ENCODE assay signal across 20 cellular contexts in the genomic region with DNA sequence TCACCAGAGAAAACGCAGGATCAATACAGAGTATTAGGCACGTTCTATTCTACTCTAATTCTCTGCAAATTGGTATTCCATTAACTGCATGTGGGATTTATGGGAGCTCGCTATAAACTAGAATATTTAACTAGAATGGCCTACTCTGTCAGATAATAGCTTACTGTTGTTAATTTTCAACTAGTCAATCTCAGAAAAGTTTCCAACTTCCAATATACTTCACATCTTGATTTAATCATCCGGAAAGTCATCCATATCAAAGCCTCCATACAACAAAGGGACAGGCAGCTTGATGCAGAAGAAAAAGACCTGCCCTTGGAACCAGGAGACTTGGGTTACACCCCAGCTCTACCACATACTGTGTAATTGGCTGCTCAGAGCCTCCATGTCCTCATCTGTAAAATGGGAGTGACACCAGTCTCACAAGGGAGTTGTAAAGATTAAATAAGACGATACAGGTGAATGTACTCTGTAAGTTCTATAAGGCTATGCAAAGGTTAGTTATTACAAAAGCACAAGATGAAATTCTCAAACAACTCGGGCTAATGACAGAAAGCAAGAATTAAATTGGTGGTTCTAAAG. TPM values are rescaled to one million over a fixed set of nuclear protein-coding genes. Genes with fewer than 3 reads are reported as not detected.
DNase-seq lines count a peak whose midpoint lies in the region; ATAC-seq and TF ChIP-seq lines count a peak whose summit lies in the region.
"Had no signal": no experiment of that assay in that cellular context is flagged by ENCODE, and none has a peak within 500 bp of the region (broad histone marks: within the 10 kb centered on the region; RNA-seq: fewer than 3 reads in every experiment).

No MANE protein-coding gene starts in this region.

- peaks cover 6% of the 10 kb centered on the region for H3K36me3 Mint-ChIP-seq in Caco-2 (ENCODE audit: insufficient read depth, unreplicated experiment)
- peaks cover 3% of the 10 kb centered on the region for H3K36me3 Mint-ChIP-seq in activated T-helper 1 cell treated with anti-CD3 and anti-CD28 coated beads, Interleukin-12 subunit alpha, Interleukin-12 subunit beta, Interleukin-2, Interleukin-4 antibody, amounts not matched to agents 30 ng/mL and 10 ng/mL and 1 ng/mL, durations not matched to agents 14 hours and 24 hours and 36 hours (ENCODE audit: low read depth)
- H3K36me3 Mint-ChIP-seq in neural crest cell (ENCODE audit: low read depth): no peaks in the 10 kb centered on the region

- TF ChIP-seq EP300 in esophagus muscularis mucosa (IDR thresholded peaks at IDR 0.05): no peak

- DNase-seq in Caco-2 (no peak), hepatocyte (ENCODE audit: low spot score) (no peak), neural crest cell (ENCODE audit: low read depth, low spot score) (no peak), esophagus muscularis mucosa (ENCODE audit: extremely low spot score) (no peak), SIG-M5 treated with dmso at 0.1 percent for 504 hours (lab: John Stamatoyannopoulos, UW; ENCODE audit: unreplicated experiment) (no peak), cerebellar cortex (ENCODE audit: low spot score) (no peak)
- no peak for DNase-seq in activated T-helper 1 cell treated with anti-CD3 and anti-CD28 coated beads, Interleukin-12 subunit alpha, Interleukin-12 subunit beta, Interleukin-2, Interleukin-4 antibody, amounts not matched to agents 30 ng/mL and 10 ng/mL and 1 ng/mL, durations not matched to agents 14 hours and 24 hours and 36 hours (ENCODE audit: low spot score)
- DNase-seq: activated CD8-positive, alpha-beta memory T cell treated with anti-CD3 and anti-CD28 coated beads, Interleukin-2, amount 50 U/mL, for 4 hours; activated naive CD8-positive, alpha-beta T cell treated with anti-CD3 and anti-CD28 coated beads for 36 hours; C1 segment of cervical spinal cord; effector CD8-positive, alpha-beta T cell; left ventricle myocardium inferior; NCI-H2029 treated with DMSO at 0.1 percent for 48 hours; nucleus accumbens; Peyer's patch; stimulated activated CD8-positive, alpha-beta memory T cell treated with anti-CD3 and anti-CD28 coated beads, Interleukin-4, amount 100 ng/mL, for 48 hours; WERI-Rb-1 had no signal

- H3K9me3 ChIP-seq in Caco-2: no peaks in the 10 kb centered on the region
- H3K9me3 ChIP-seq in hepatocyte (ENCODE audit: low read depth): no peaks in the 10 kb centered on the region
- no peaks in the 10 kb centered on the region for H3K9me3 ChIP-seq in esophagus muscularis mucosa
- H3K9me3 ChIP-seq: left ventricle myocardium inferior, Peyer's patch, SJSA1 had no signal

- CTCF ChIA-PET in Caco-2 (lab: Charles Lee): no interaction called here

- peaks cover 23% of the 10 kb centered on the region for H3K4me1 Mint-ChIP-seq in Caco-2 (ENCODE audit: low read depth, unreplicated experiment)
- H3K4me1 Mint-ChIP-seq in activated T-helper 1 cell treated with anti-CD3 and anti-CD28 coated beads, Interleukin-12 subunit alpha, Interleukin-12 subunit beta, Interleukin-2, Interleukin-4 antibody, amounts not matched to agents 30 ng/mL and 10 ng/mL and 1 ng/mL, durations not matched to agents 14 hours and 24 hours and 36 hours (ENCODE audit: low read depth): peaks cover 15% of the 10 kb centered on the region
- H3K4me1 Mint-ChIP-seq in neural crest cell: peaks cover 15% of the 10 kb centered on the region

- POLR2A ChIA-PET in Caco-2 (lab: Charles Lee): interaction anchor here (0.6 kb wide), 1 partner anchor 19 kb away, joined by 3 read pairs; no protein-coding TSS in a partner anchor

- H3K79me2 ChIP-seq in hepatocyte: peaks cover 31% of the 10 kb centered on the region

- H4K20me1 ChIP-seq in hepatocyte (ENCODE audit: insufficient read depth, poor library complexity, severe bottlenecking): no peaks in the 10 kb centered on the region

- 66% methylated on average over 6 of the region's 6 CpGs for WGBS in hepatocyte (ENCODE audit: low lambda C conversion rate, missing lambda C conversion rate)
- WGBS in esophagus muscularis mucosa: 93% methylated on average over 6 of the region's 6 CpGs

- peak overlapping the region; percentile 91 for H3K4me2 ChIP-seq in hepatocyte

- H3K9me3 Mint-ChIP-seq in Caco-2 (ENCODE audit: unreplicated experiment): no peaks in the 10 kb centered on the region
- no peaks in the 10 kb centered on the region for H3K9me3 Mint-ChIP-seq in activated T-helper 1 cell treated with anti-CD3 and anti-CD28 coated beads, Interleukin-12 subunit alpha, Interleukin-12 subunit beta, Interleukin-2, Interleukin-4 antibody, amounts not matched to agents 30 ng/mL and 10 ng/mL and 1 ng/mL, durations not matched to agents 14 hours and 24 hours and 36 hours
- no peaks in the 10 kb centered on the region for H3K9me3 Mint-ChIP-seq in neural crest cell
- H3K9me3 Mint-ChIP-seq: activated naive CD8-positive, alpha-beta T cell treated with anti-CD3 and anti-CD28 coated beads for 36 hours; activated T-helper 2 cell treated with anti-CD3 and anti-CD28 coated beads, Interferon-gamma antibody, Interleukin-2, Interleukin-4, amounts not matched to agents 10 μg/mL and 5 μg/mL and 100 μg/mL, durations not matched to agents 14 hours and 24 hours and 36 hours had no signal

- no peak for ATAC-seq in GM19455 (IDR thresholded peaks at IDR 0.05; ENCODE audit: unreplicated experiment)

- no peaks in the 10 kb centered on the region for H3K27me3 ChIP-seq in Caco-2 (replicated peaks; ENCODE audit: control insufficient read depth, insufficient read depth, low read length)
- peaks cover 49% of the 10 kb centered on the region for H3K27me3 ChIP-seq in hepatocyte
- H3K27me3 ChIP-seq in esophagus muscularis mucosa: peaks cover 0 to 73% (median 14%) of the 10 kb centered on the region in 4 donors

- H3K4me3 ChIP-seq in Caco-2 (ENCODE audit: low read depth, low read length) (no peak overlapping the region), hepatocyte (no peak overlapping the region), esophagus muscularis mucosa (no peak overlapping the region)
- H3K4me3 ChIP-seq: SJSA1 had no signal

- H2AFZ ChIP-seq in hepatocyte: no peak overlapping the region

- TF ChIP-seq CTCF in Caco-2 (IDR thresholded peaks at IDR 0.05; ENCODE audit: insufficient read depth in 1 of 2, low read depth in 1 of 2, low read length in 1 of 2, severe bottlenecking in 1 of 2, unreplicated experiment in 1 of 2): no peak
- TF ChIP-seq CTCF in hepatocyte (IDR thresholded peaks at IDR 0.05; ENCODE audit: poor library complexity): no peak
- no peak for TF ChIP-seq CTCF in neural crest cell (conservative IDR thresholded peaks at IDR 0.05)
- TF ChIP-seq CTCF in esophagus muscularis mucosa (IDR thresholded peaks at IDR 0.05): no peak

- intact Hi-C loops in Caco-2 (cut with micrococcal nuclease; ENCODE audit: unreplicated experiment) (no loop called here), esophagus muscularis mucosa (cut with DNase I) (no loop called here)
- intact Hi-C loops in activated T-helper 1 cell treated with anti-CD3 and anti-CD28 coated beads, Interleukin-12 subunit alpha, Interleukin-12 subunit beta, Interleukin-2, Interleukin-4 antibody, amounts not matched to agents 30 ng/mL and 10 ng/mL and 1 ng/mL, durations not matched to agents 14 hours and 24 hours and 36 hours (cut with micrococcal nuclease): no loop called here

- no peak for TF ChIP-seq POLR2A in esophagus muscularis mucosa (IDR thresholded peaks at IDR 0.05; ENCODE audit: low read depth)

- H3K27me3 Mint-ChIP-seq in Caco-2 (ENCODE audit: insufficient read depth, unreplicated experiment) (no peaks in the 10 kb centered on the region), neural crest cell (ENCODE audit: low read depth) (peaks cover 84% of the 10 kb centered on the region)
- peaks cover 74% of the 10 kb centered on the region for H3K27me3 Mint-ChIP-seq in activated T-helper 1 cell treated with anti-CD3 and anti-CD28 coated beads, Interleukin-12 subunit alpha, Interleukin-12 subunit beta, Interleukin-2, Interleukin-4 antibody, amounts not matched to agents 30 ng/mL and 10 ng/mL and 1 ng/mL, durations not matched to agents 14 hours and 24 hours and 36 hours (ENCODE audit: insufficient read depth)

- no TSS peak for BruUV-seq in Caco-2 (replicated peaks; lab: Mats Ljungman, UMichigan)

- H3K9me2 ChIP-seq in hepatocyte (replicated peaks; ENCODE audit: insufficient read depth): no peaks in the 10 kb centered on the region

- H3K4me3 Mint-ChIP-seq in Caco-2 (ENCODE audit: unreplicated experiment) (peak overlapping the region; percentile 59), neural crest cell (peak overlapping the region; percentile 72)
- H3K4me3 Mint-ChIP-seq in activated T-helper 1 cell treated with anti-CD3 and anti-CD28 coated beads, Interleukin-12 subunit alpha, Interleukin-12 subunit beta, Interleukin-2, Interleukin-4 antibody, amounts not matched to agents 30 ng/mL and 10 ng/mL and 1 ng/mL, durations not matched to agents 14 hours and 24 hours and 36 hours: peak overlapping the region; percentile 4
- H3K4me3 Mint-ChIP-seq: activated naive CD8-positive, alpha-beta T cell treated with anti-CD3 and anti-CD28 coated beads for 36 hours had no signal

- no peak overlapping the region for H3K27ac Mint-ChIP-seq in Caco-2 (ENCODE audit: unreplicated experiment)
- no peak overlapping the region for H3K27ac Mint-ChIP-seq in activated T-helper 1 cell treated with anti-CD3 and anti-CD28 coated beads, Interleukin-12 subunit alpha, Interleukin-12 subunit beta, Interleukin-2, Interleukin-4 antibody, amounts not matched to agents 30 ng/mL and 10 ng/mL and 1 ng/mL, durations not matched to agents 14 hours and 24 hours and 36 hours
- H3K27ac Mint-ChIP-seq in neural crest cell (ENCODE audit: unreplicated experiment): no peak overlapping the region
- H3K27ac Mint-ChIP-seq: activated naive CD8-positive, alpha-beta T cell treated with anti-CD3 and anti-CD28 coated beads for 36 hours; activated T-helper 2 cell treated with anti-CD3 and anti-CD28 coated beads, Interferon-gamma antibody, Interleukin-2, Interleukin-4, amounts not matched to agents 10 μg/mL and 5 μg/mL and 100 μg/mL, durations not matched to agents 14 hours and 24 hours and 36 hours had no signal

- H3K4me1 ChIP-seq in Caco-2 (peaks cover 16% of the 10 kb centered on the region), hepatocyte (ENCODE audit: insufficient read depth) (peaks cover 27% of the 10 kb centered on the region), esophagus muscularis mucosa (peaks cover 3 to 18% (median 17%) of the 10 kb centered on the region in 4 donors)

- H3K36me3 ChIP-seq in Caco-2 (ENCODE audit: control insufficient read depth, insufficient read depth, low read length): no peaks in the 10 kb centered on the region; the same call in 1 of the 2 replicates
- no peaks in the 10 kb centered on the region for H3K36me3 ChIP-seq in hepatocyte (replicated peaks; ENCODE audit: insufficient read depth, low read depth)
- no peaks in the 10 kb centered on the region for H3K36me3 ChIP-seq in esophagus muscularis mucosa
- H3K36me3 ChIP-seq: left ventricle myocardium inferior, Peyer's patch, SJSA1, WERI-Rb-1 had no signal

- H3K27ac ChIP-seq in hepatocyte (peak overlapping the region; percentile 59), esophagus muscularis mucosa (replicated peaks in 1 of 4) (no peak overlapping the region)
- H3K27ac ChIP-seq: left ventricle myocardium inferior, SJSA1, WERI-Rb-1 had no signal

RNA-seq across cellular contexts. Expression of a gene that starts 1.9 kb away (rescaled TPM):
- total RNA-seq in Caco-2 (2022) (12.1 and 12.4 TPM in 2 replicates), hepatocyte (11.8 and 12.1 TPM in 2 replicates), neural crest cell (1.1 and 1.3 TPM in 2 replicates), esophagus muscularis mucosa (1 to 10 TPM in 3 of 4 donors, under 1 TPM in 1; 0.83 to 2.0 (median 1.3) TPM)
- total RNA-seq in activated T-helper 1 cell treated with anti-CD3 and anti-CD28 coated beads, Interleukin-12 subunit alpha, Interleukin-12 subunit beta, Interleukin-2, Interleukin-4 antibody, amounts not matched to agents 30 ng/mL and 10 ng/mL and 1 ng/mL, durations not matched to agents 14 hours and 24 hours and 36 hours: 6.6 TPM in 2 replicates
- polyA plus RNA-seq in hepatocyte: 4.4 and 7.7 TPM in 2 replicates

Comparison
In these comparisons a context has a peak if more than half of its experiments do, and no peak if none do; other contexts are left out.
1. H3K4me3 Mint-ChIP-seq: peak in every context shown above with its lines; median percentile 72 in neural crest cell; 59 in Caco-2; 4 in activated T-helper 1 cell treated with anti-CD3 and anti-CD28 coated beads, Interleukin-12 subunit alpha, Interleukin-12 subunit beta, Interleukin-2, Interleukin-4 antibody, amounts not matched to agents 30 ng/mL and 10 ng/mL and 1 ng/mL, durations not matched to agents 14 hours and 24 hours and 36 hours.